14 cellular contexts compared by ENCODE assay signal in the genomic region with DNA sequence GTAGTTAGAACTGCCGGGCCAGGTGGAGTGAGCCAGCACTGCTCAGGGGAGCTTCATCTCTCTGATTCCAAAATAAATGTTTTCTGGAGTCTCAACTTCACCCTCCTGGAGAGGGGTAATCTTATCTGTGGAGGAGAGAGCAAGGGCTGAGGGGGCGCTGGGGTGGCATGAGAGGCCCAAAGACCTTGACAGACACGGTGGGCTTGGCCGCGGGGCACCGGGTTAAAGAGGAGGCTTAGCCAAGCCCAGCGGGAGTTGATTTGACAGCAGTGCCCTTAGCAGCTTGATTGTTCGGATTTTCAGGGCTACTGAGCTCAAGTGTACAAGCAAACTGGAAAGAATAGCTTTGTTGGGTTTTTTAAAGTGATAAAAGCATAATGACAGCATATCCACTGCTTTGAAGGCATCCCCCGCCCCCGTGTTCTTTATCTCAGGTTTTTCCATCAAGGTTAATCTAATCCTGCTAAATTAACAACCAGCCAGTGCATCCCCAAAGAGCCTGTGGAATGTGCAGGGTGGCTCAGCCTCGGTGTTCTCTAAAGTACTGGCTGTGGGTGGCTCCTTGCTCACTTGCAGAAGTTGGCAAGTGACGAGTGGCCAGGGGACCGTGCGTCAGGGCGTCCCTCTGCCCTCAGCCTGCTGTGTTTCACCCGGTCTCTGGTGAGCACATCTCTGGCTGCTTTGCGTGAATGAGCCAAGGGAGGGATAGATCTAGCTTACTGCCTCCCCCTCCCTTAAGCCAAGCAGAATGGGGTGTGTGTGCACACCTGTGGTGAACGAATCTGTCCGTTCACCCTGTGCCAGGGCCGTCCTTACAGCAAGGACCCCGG. TPM values are rescaled to one million over a fixed set of nuclear protein-coding genes. Genes with fewer than 3 reads are reported as not detected.
"Had no signal": no experiment of that assay in that cellular context is flagged by ENCODE, and none has a peak within 500 bp of the region (broad histone marks: within the 10 kb centered on the region; RNA-seq: fewer than 3 reads in every experiment).

No MANE protein-coding gene starts in this region.

- H3K4me1 Mint-ChIP-seq: activated CD8-positive, alpha-beta memory T cell treated with anti-CD3 and anti-CD28 coated beads, Interleukin-2, amount 10 ng/mL, durations not matched to agents 7 days and 5 days had no signal

- H3K27me3 ChIP-seq: neutrophil had no signal

- H3K27me3 Mint-ChIP-seq: activated CD8-positive, alpha-beta memory T cell treated with anti-CD3 and anti-CD28 coated beads, Interleukin-2, amount 10 ng/mL, durations not matched to agents 7 days and 5 days; type B pancreatic cell had no signal

- H3K27ac Mint-ChIP-seq: activated CD8-positive, alpha-beta memory T cell treated with anti-CD3 and anti-CD28 coated beads, Interleukin-2, amount 10 ng/mL, durations not matched to agents 7 days and 5 days; type B pancreatic cell had no signal

- H3K9me3 ChIP-seq: neutrophil had no signal

- H3K4me3 Mint-ChIP-seq: activated CD8-positive, alpha-beta memory T cell treated with anti-CD3 and anti-CD28 coated beads, Interleukin-2, amount 10 ng/mL, durations not matched to agents 7 days and 5 days; type B pancreatic cell had no signal

- H3K36me3 Mint-ChIP-seq: activated CD8-positive, alpha-beta memory T cell treated with anti-CD3 and anti-CD28 coated beads, Interleukin-2, amount 10 ng/mL, durations not matched to agents 7 days and 5 days had no signal

- ATAC-seq: activated CD8-positive, alpha-beta memory T cell treated with anti-CD3 and anti-CD28 coated beads, Interleukin-2, amount 10 ng/mL, durations not matched to agents 7 days and 5 days; sciatic nerve had no signal

- DNase-seq: activated CD4-positive, alpha-beta T cell treated with anti-CD3 and anti-CD28 coated beads for 1 hour; activated CD4-positive, alpha-beta T cell treated with anti-CD3 and anti-CD28 coated beads, Interleukin-2, amount 50 U/mL, for 48 hours; activated CD8-positive, alpha-beta memory T cell treated with anti-CD3 and anti-CD28 coated beads, Interleukin-2, amount 10 ng/mL, durations not matched to agents 7 days and 5 days; central memory CD4-positive, alpha-beta T cell; dermis blood vessel endothelial cell; erythroblast; stimulated activated CD4-positive, alpha-beta T cell treated with anti-CD3 and anti-CD28 coated beads, Interleukin-2, amount 100 ng/mL, for 24 hours; stimulated activated naive CD4-positive, alpha-beta T cell; T-helper 9 cell had no signal

- H3K27ac ChIP-seq: neutrophil had no signal

RNA-seq across cellular contexts. Expression of a gene that starts 5.5 kb away (rescaled TPM):
- total RNA-seq: activated CD8-positive, alpha-beta memory T cell treated with anti-CD3 and anti-CD28 coated beads, Interleukin-2, amount 10 ng/mL, durations not matched to agents 7 days and 5 days; dermis blood vessel endothelial cell; lower leg skin; myocyte; sciatic nerve had no signal

RNA-seq across cellular contexts. Expression of a gene that starts 48.0 kb away (rescaled TPM):
- total RNA-seq: activated CD8-positive, alpha-beta memory T cell treated with anti-CD3 and anti-CD28 coated beads, Interleukin-2, amount 10 ng/mL, durations not matched to agents 7 days and 5 days; sciatic nerve had no signal
